Comparison of ENCODE assay signal across 8 cellular contexts in the genomic region with DNA sequence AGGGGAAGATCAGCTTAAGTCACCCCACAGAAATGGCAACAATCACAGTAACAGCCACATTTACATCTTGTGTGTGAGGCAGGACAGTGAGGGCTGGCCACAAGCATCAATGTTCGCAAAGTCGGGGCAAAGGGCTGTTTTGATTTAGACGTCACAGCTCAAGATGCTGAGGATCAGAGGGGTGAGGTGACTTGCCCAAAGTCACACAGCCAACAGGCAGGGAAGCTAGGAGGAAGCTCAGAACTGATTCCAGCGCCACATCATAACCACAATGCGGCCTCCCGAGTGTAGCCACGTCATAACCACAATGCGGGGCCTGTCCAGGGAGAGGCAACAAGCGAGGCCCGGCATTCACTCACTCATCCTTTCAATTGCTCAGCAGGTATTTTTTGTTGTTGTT. TPM values are rescaled to one million over a fixed set of nuclear protein-coding genes. Genes with fewer than 3 reads are reported as not detected.
DNase-seq lines count a peak whose midpoint lies in the region; ATAC-seq, FAIRE-seq and TF ChIP-seq lines count a peak whose summit lies in the region.

No MANE protein-coding gene starts in this region.

- H3K36me3 ChIP-seq in H1 (ENCODE audit: control insufficient read depth in 2 of 4, insufficient read depth in 4 of 4, low read length in 3 of 4): no peaks in the 10 kb centered on the region

- no peak overlapping the region for H3K56ac ChIP-seq in H1 (replicated peaks; ENCODE audit: insufficient read length, low read depth, low read length)

- TF ChIP-seq EP300 in H1 (IDR thresholded peaks at IDR 0.05; ENCODE audit: borderline replicate concordance in 1 of 2, low read depth in 2 of 2, low read length in 2 of 2): no peak

- H3K23ac ChIP-seq in H1 (ENCODE audit: insufficient read length): no peak overlapping the region

- H2AK5ac ChIP-seq in H1 (ENCODE audit: low read depth, low read length): no peak overlapping the region

- H3K27ac Mint-ChIP-seq in glutamatergic neuron (ENCODE audit: unreplicated experiment): no peak overlapping the region

- peaks cover 24% of the 10 kb centered on the region for H3K4me1 Mint-ChIP-seq in glutamatergic neuron (ENCODE audit: low read depth, unreplicated experiment)

- POLR2A ChIA-PET in H1 (lab: Charles Lee; ENCODE audit: partially characterized antibody): interaction anchor here (1.5 to 4.1 kb wide), 3 partner anchors 14 to 109 kb away, joined by 4 to 27 read pairs (median 4); partner anchors contain the start of gene STK10

- no peak overlapping the region for H4K5ac ChIP-seq in H1 (ENCODE audit: insufficient read length, low read depth, low read length)

- TF ChIP-seq RAD21 in H1 (IDR thresholded peaks at IDR 0.05 in 1 of 2, conservative IDR thresholded peaks at IDR 0.05 in 1 of 2; ENCODE audit: low read depth in 2 of 2, low read length in 2 of 2): no peak

- H4K20me1 ChIP-seq in H1 (replicated peaks in 1 of 2; ENCODE audit: control insufficient read depth in 1 of 2, insufficient read depth in 2 of 2, low read length in 2 of 2): peaks cover 0 to 2% of the 10 kb centered on the region in 2 experiments

- H3K9ac ChIP-seq in H1 (replicated peaks in 1 of 4; ENCODE audit: extremely low read depth in 1 of 4, low read depth in 3 of 4, low read length in 3 of 4): 0 out of 7 replicates have a peak overlapping the region, but pooled peaks of 1 of the 4 experiments have one; percentile 5

- no peaks in the 10 kb centered on the region for H3K36me3 Mint-ChIP-seq in glutamatergic neuron (ENCODE audit: unreplicated experiment)

- no peak for ATAC-seq in HG02759 (IDR thresholded peaks at IDR 0.05; ENCODE audit: unreplicated experiment)
- ATAC-seq in HG02870 (IDR thresholded peaks at IDR 0.05; ENCODE audit: unreplicated experiment): no peak

- CTCF ChIA-PET in H1 (lab: Charles Lee; ENCODE audit: partially characterized antibody): interaction anchor here (0.8 to 6.3 kb wide), 8 partner anchors 11 to 971 kb away, joined by 3 to 42 read pairs (median 4); partner anchors contain the start of genes BNIP1 and STK10

- no peak overlapping the region for H2AFZ ChIP-seq in H1 (ENCODE audit: low read length)

- 0 out of 2 replicates have a peak overlapping the region, but pooled peaks have one; percentile 15 for H2BK20ac ChIP-seq in H1 (ENCODE audit: low read length)

- no peak for TF ChIP-seq POLR2A in H1 (IDR thresholded peaks at IDR 0.05; ENCODE audit: control extremely low read depth in 1 of 2, low read depth in 2 of 2, low read length in 2 of 2)

- peaks cover 12% of the 10 kb centered on the region for H3K27me3 Mint-ChIP-seq in glutamatergic neuron (ENCODE audit: unreplicated experiment)

- H3K27ac ChIP-seq in HL-60 (replicated peaks) (peak overlapping the region; percentile 82), H1 (ENCODE audit: low read depth, low read length) (no peak overlapping the region)

- H2BK120ac ChIP-seq in H1 (replicated peaks; ENCODE audit: low read depth, low read length): no peak overlapping the region

- H2BK15ac ChIP-seq in H1 (ENCODE audit: low read length): peak overlapping the region; percentile 74; the same call in 1 of the 2 replicates

- 91% methylated on average over 10 of the region's 10 CpGs; no CpG with 5 or more reads in 1 of the 2 experiments for WGBS in H1 (ENCODE audit: extremely low coverage in 1 of 2, insufficient coverage in 1 of 2, insufficient read length in 1 of 2, insufficient replicate concordance in 2 of 2, low coverage in 1 of 2, low lambda C conversion rate in 2 of 2, missing lambda C conversion rate in 1 of 2), 2 experiments

- H3K4me3 ChIP-seq in HL-60 (replicated peaks; ENCODE audit: insufficient read depth, low read length) (peak overlapping the region; percentile 42), H1 (ENCODE audit: extremely low read depth in 1 of 4, insufficient read depth in 2 of 4, low read depth in 3 of 4, low read length in 4 of 4) (no peak overlapping the region)

- no peak overlapping the region for H3K4me3 Mint-ChIP-seq in glutamatergic neuron (ENCODE audit: unreplicated experiment)

- H3K9me3 Mint-ChIP-seq in glutamatergic neuron (ENCODE audit: unreplicated experiment): peaks cover 3% of the 10 kb centered on the region

- H3K4me2 ChIP-seq in H1 (ENCODE audit: insufficient read depth in 1 of 2, low read depth in 2 of 2, low read length in 2 of 2): no peak overlapping the region

- no peak overlapping the region for H3K4ac ChIP-seq in H1 (replicated peaks; ENCODE audit: insufficient read length, low read depth, low read length)

- DNase-seq in HL-60 (ENCODE audit: low read depth in 1 of 2, low spot score in 1 of 2) (peak; percentile 63 to 90), H1 (ENCODE audit: low read depth in 1 of 2, low spot score in 2 of 2) (no peak), NCI-H446 treated with DMSO at 0.1 percent for 48 hours (lab: John Stamatoyannopoulos, UW) (no peak), glutamatergic neuron (no peak)
- DNase-seq in activated CD4-positive, alpha-beta T cell treated with anti-CD3 and anti-CD28 coated beads for 4 hours: peak; percentile 59 to 66
- DNase-seq in stimulated activated CD4-positive, alpha-beta T cell treated with anti-CD3 and anti-CD28 coated beads, TNF-alpha, amount 100 ng/mL, for 24 hours (ENCODE audit: low read depth in 3 of 3): peak in 2 of 3 experiments; percentile 66 to 84

- no peak for TF ChIP-seq CTCF in HL-60 (IDR thresholded peaks at IDR 0.05; ENCODE audit: insufficient read depth, low read length)
- TF ChIP-seq CTCF in H1 (IDR thresholded peaks at IDR 0.05; ENCODE audit: control extremely low read depth in 1 of 3, insufficient read depth in 1 of 3, low read depth in 1 of 3, low read length in 3 of 3): no peak
- TF ChIP-seq CTCF in glutamatergic neuron (IDR thresholded peaks at IDR 0.05; ENCODE audit: partially characterized antibody, unreplicated experiment): no peak

- no peaks in the 10 kb centered on the region for H3K9me3 ChIP-seq in H1 (ENCODE audit: insufficient read depth in 2 of 2, low read depth in 1 of 2, low read length in 1 of 2)

- H2BK5ac ChIP-seq in H1 (ENCODE audit: low read depth, low read length): no peak overlapping the region

- H3K27me3 ChIP-seq in HL-60 (ENCODE audit: insufficient read depth, poor library complexity, severe bottlenecking) (no peaks in the 10 kb centered on the region), H1 (replicated peaks in 1 of 4; ENCODE audit: control insufficient read depth in 3 of 4, extremely low read depth in 1 of 4, insufficient read depth in 3 of 4, low read length in 3 of 4) (no peaks in the 10 kb centered on the region)

- no peak overlapping the region for H4K91ac ChIP-seq in H1 (replicated peaks; ENCODE audit: insufficient read length, low read length)

- H3K79me1 ChIP-seq in H1 (ENCODE audit: low read depth, low read length): no peaks in the 10 kb centered on the region; the same call in 1 of the 2 replicates

- peaks cover 0 to 14% (median 2%) of the 10 kb centered on the region in 4 experiments; a peak in 4 of 7 replicates for H3K4me1 ChIP-seq in H1 (replicated peaks in 1 of 4; ENCODE audit: control insufficient read depth in 3 of 4, insufficient read depth in 4 of 4, low read length in 3 of 4)

- no peak overlapping the region for H3K18ac ChIP-seq in H1 (ENCODE audit: extremely low read depth, low read length)

- no peak for FAIRE-seq in H1 (lab: Jason Lieb, UNC)

- H3K23me2 ChIP-seq in H1 (ENCODE audit: low read depth, low read length): no peaks in the 10 kb centered on the region; the same call in 1 of the 2 replicates

- 0 out of 2 replicates have a peak overlapping the region, but pooled peaks have one; percentile 2 for H2BK12ac ChIP-seq in H1 (ENCODE audit: low read depth, low read length)

- no peak overlapping the region; the same call in 1 of the 2 replicates for H4K8ac ChIP-seq in H1 (ENCODE audit: extremely low read depth, insufficient read depth, low read length)

- H3K14ac ChIP-seq in H1 (ENCODE audit: insufficient read length): no peak overlapping the region

- no peaks in the 10 kb centered on the region for H3K79me2 ChIP-seq in H1 (ENCODE audit: control insufficient read depth in 1 of 2, insufficient read depth in 2 of 2, low read length in 2 of 2)

TF ChIP-seq in H1, 55 proteins besides CTCF, POLR2A, EP300 and RAD21 (continues in another document):
- TF ChIP-seq CTBP2 (IDR thresholded peaks at IDR 0.05; ENCODE audit: borderline replicate concordance, insufficient read depth, insufficient read length, low read length) (no peak), TBP (IDR thresholded peaks at IDR 0.05; ENCODE audit: low read depth, low read length) (no peak), YY1 (IDR thresholded peaks at IDR 0.05; ENCODE audit: low read depth, low read length) (no peak), EZH2 (IDR thresholded peaks at IDR 0.05; ENCODE audit: low read depth, low read length, severe bottlenecking) (no peak), PHF8 (conservative IDR thresholded peaks at IDR 0.05; ENCODE audit: low read depth, low read length) (no peak), SIX5 (IDR thresholded peaks at IDR 0.05; ENCODE audit: low read depth, low read length) (no peak), POLR2AphosphoS5 (IDR thresholded peaks at IDR 0.05; ENCODE audit: low read depth, low read length) (no peak), ZNF274 (IDR thresholded peaks at IDR 0.05; ENCODE audit: borderline replicate concordance, extremely low read depth, low read length) (no peak)

RNA-seq across cellular contexts. Expression of gene STK10, which starts 14.3 kb away (rescaled TPM):
- total RNA-seq in H1 (2021; fragmentation: NEBNext Ultra II Directional; extraction: Animal tissue kit (Norgen Biotek cat#: 25700)): 20.8 and 21.4 TPM in 2 replicates
- 10.5 and 11.2 TPM in 2 replicates for polyA plus RNA-seq in H1 (2011; rRNA removed)
- 9.1 TPM for polyA plus RNA-seq in H1 (2011; cell fraction: cytosol; rRNA removed)
- 23.7 TPM for polyA plus RNA-seq in H1 (2011; cell fraction: nucleus; rRNA removed)
- polyA plus RNA-seq in H1 (2012, experiment 1 of 2): 13.1 to 18.3 TPM (median 14.2 TPM) in 4 replicates
- 10.4 TPM for polyA plus RNA-seq in H1 (2012, experiment 2 of 2)
- polyA plus RNA-seq in H1 (2013, experiment 1 of 2): 10.8 TPM
- 9.6 TPM for polyA plus RNA-seq in H1 (2013, experiment 2 of 2)
- polyA minus RNA-seq in H1 (2011; rRNA and poly(A)+ RNA removed): 10.5 and 10.7 TPM in 2 replicates
- polyA minus RNA-seq in H1 (2011; cell fraction: cytosol; rRNA and poly(A)+ RNA removed): 16.5 TPM
- polyA minus RNA-seq in H1 (2011; cell fraction: nucleus; rRNA and poly(A)+ RNA removed): 21.9 TPM
- 84.7 TPM for total RNA-seq in glutamatergic neuron (ENCODE audit: unreplicated experiment)

RNA-seq across cellular contexts. Expression of gene EFCAB9, which starts 20.2 kb away (rescaled TPM):
- not detected in 2 replicates for total RNA-seq in H1 (2021; fragmentation: NEBNext Ultra II Directional; extraction: Animal tissue kit (Norgen Biotek cat#: 25700))
- polyA plus RNA-seq in H1 (2011; rRNA removed): not detected in 2 replicates
- not detected for polyA plus RNA-seq in H1 (2011; cell fraction: cytosol; rRNA removed)
- not detected for polyA plus RNA-seq in H1 (2011; cell fraction: nucleus; rRNA removed)
- polyA plus RNA-seq in H1 (2012, experiment 1 of 2): not detected in 4 replicates
- not detected for polyA plus RNA-seq in H1 (2012, experiment 2 of 2)
- not detected for polyA plus RNA-seq in H1 (2013, experiment 1 of 2)
- polyA plus RNA-seq in H1 (2013, experiment 2 of 2): not detected
- not detected in 2 replicates for polyA minus RNA-seq in H1 (2011; rRNA and poly(A)+ RNA removed)
- polyA minus RNA-seq in H1 (2011; cell fraction: cytosol; rRNA and poly(A)+ RNA removed): not detected
- not detected for polyA minus RNA-seq in H1 (2011; cell fraction: nucleus; rRNA and poly(A)+ RNA removed)
- not detected for total RNA-seq in glutamatergic neuron (ENCODE audit: unreplicated experiment)

Comparison
In these comparisons a context has a peak if more than half of its experiments do, and no peak if none do; other contexts are left out.
1. DNase-seq: peak in HL-60 (2 of 2), activated CD4-positive, alpha-beta T cell treated with anti-CD3 and anti-CD28 coated beads for 4 hours (2 of 2) and stimulated activated CD4-positive, alpha-beta T cell treated with anti-CD3 and anti-CD28 coated beads, TNF-alpha, amount 100 ng/mL, for 24 hours (2 of 3); none in H1 (0 of 2), NCI-H446 treated with DMSO at 0.1 percent for 48 hours (single experiment) and glutamatergic neuron (single experiment).